20 cellular contexts compared by ENCODE assay signal in genomic region chr9:137263506-137263905, GRCh38. TPM values are rescaled to one million over a fixed set of nuclear protein-coding genes. Genes with fewer than 3 reads are reported as not detected.
DNase-seq lines count a peak whose midpoint lies in the region; ATAC-seq and TF ChIP-seq lines count a peak whose summit lies in the region.
"Had no signal": no experiment of that assay in that cellular context is flagged by ENCODE, and none has a peak within 500 bp of the region (broad histone marks: within the 10 kb centered on the region; RNA-seq: fewer than 3 reads in every experiment).

No MANE protein-coding gene starts in this region.

- no peak overlapping the region for H3K4me3 ChIP-seq in osteoblast (ENCODE audit: insufficient read depth, low read length)
- H3K4me3 ChIP-seq in upper lobe of right lung = no peak overlapping the region

- H3K4me1 ChIP-seq in osteoblast (ENCODE audit: insufficient read depth, low read length) (peaks cover 9% of the 10 kb centered on the region), upper lobe of right lung (peaks cover 9% of the 10 kb centered on the region)

- H3K27ac Mint-ChIP-seq in T-helper 17 cell = no peak overlapping the region
- H3K27ac Mint-ChIP-seq: CD8-positive, alpha-beta T cell; HFFc6 had no signal

- H3K9me3 ChIP-seq in T-helper 17 cell (ENCODE audit: control insufficient read depth, low read length, poor library complexity, severe bottlenecking) (no peaks in the 10 kb centered on the region), osteoblast (ENCODE audit: low read depth, low read length) (no peaks in the 10 kb centered on the region), upper lobe of right lung (no peaks in the 10 kb centered on the region)

- H3K36me3 ChIP-seq in osteoblast (ENCODE audit: insufficient read depth, low read length) (peaks cover 41% of the 10 kb centered on the region), upper lobe of right lung (peaks cover 40% of the 10 kb centered on the region)

- in situ Hi-C loops in G401 (cut with HindIII; ENCODE audit: low sequenced_read_pairs) = no loop called here

- no peaks in the 10 kb centered on the region for H3K27me3 ChIP-seq in osteoblast (ENCODE audit: insufficient read depth, low read length)
- no peaks in the 10 kb centered on the region for H3K27me3 ChIP-seq in upper lobe of right lung

- H3K36me3 Mint-ChIP-seq in T-helper 17 cell (ENCODE audit: low read depth) = peaks cover under 1% of the 10 kb centered on the region

- intact Hi-C loops in upper lobe of right lung (cut with DNase I) (no loop called here), Right ventricle myocardium inferior (cut with DNase I) (no loop called here)

- peaks cover 11% of the 10 kb centered on the region for H3K79me2 ChIP-seq in osteoblast (ENCODE audit: insufficient read depth, low read length)

- TF ChIP-seq CTCF in osteoblast (IDR thresholded peaks at IDR 0.05; ENCODE audit: extremely low read depth, low read depth, low read length) (no peak), upper lobe of right lung (IDR thresholded peaks at IDR 0.05) (no peak)

- H3K4me1 Mint-ChIP-seq in T-helper 17 cell = peaks cover 3% of the 10 kb centered on the region

- H2AFZ ChIP-seq in osteoblast (ENCODE audit: low read length) = no peak overlapping the region

- DNase-seq in T-helper 17 cell (no peak), left lobe of liver (ENCODE audit: low spot score) (no peak), osteoblast (ENCODE audit: insufficient read length, low spot score, missing footprints) (peak; percentile 29), upper lobe of right lung (peak; percentile 47), Right ventricle myocardium inferior (ENCODE audit: missing footprints) (no peak), G401 (ENCODE audit: low spot score) (no peak)
- DNase-seq: CD8-positive, alpha-beta T cell; COR-L47; DMS153; DMS79 treated with DMSO at 0.1 percent for 48 hours; EL; GDM1; HCEC 1CT; HFFc6 had no signal

- H3K4me2 ChIP-seq in osteoblast (ENCODE audit: insufficient read depth, low read length) = no peak overlapping the region

- H3K27ac ChIP-seq in osteoblast (ENCODE audit: low read depth, low read length) (no peak overlapping the region), upper lobe of right lung (no peak overlapping the region)

- no peaks in the 10 kb centered on the region for H3K27me3 Mint-ChIP-seq in T-helper 17 cell

- ATAC-seq in T-helper 17 cell (no peak), left lobe of liver (peak; percentile 17), upper lobe of right lung (no peak), HG03139 (IDR thresholded peaks at IDR 0.05; ENCODE audit: unreplicated experiment) (no peak), Right ventricle myocardium inferior (no peak), GM21717 (IDR thresholded peaks at IDR 0.05; ENCODE audit: unreplicated experiment) (no peak)
- ATAC-seq: CD8-positive, alpha-beta T cell had no signal

- peaks cover 5% of the 10 kb centered on the region for H4K20me1 ChIP-seq in osteoblast (ENCODE audit: insufficient read depth, low read length)

- H3K4me3 Mint-ChIP-seq in T-helper 17 cell = peak overlapping the region; percentile 31
- H3K4me3 Mint-ChIP-seq: CD14-positive monocyte; CD8-positive, alpha-beta T cell; HFFc6 had no signal

RNA-seq across cellular contexts. Expression of gene NELFB, which starts 8.4 kb away (rescaled TPM):
- 10 to 100 TPM; 33.2 to 37.8 TPM for total RNA-seq in T-helper 17 cell
- total RNA-seq in left lobe of liver = 22.2 TPM
- total RNA-seq in osteoblast = 46.0 and 47.4 TPM in 2 replicates
- 47.2 TPM for total RNA-seq in upper lobe of right lung
- total RNA-seq in Right ventricle myocardium inferior = 37.9 TPM
- 93.6 and 118 TPM in 2 replicates for total RNA-seq in G401 (2014; rRNA removed; shearing (Covaris generic))

RNA-seq across cellular contexts. Expression of gene STPG3, which starts 12.4 kb away (rescaled TPM):
- total RNA-seq in T-helper 17 cell (under 1 TPM in 1 of 2 donors, not detected in 1; 0.62 TPM), left lobe of liver (not detected), osteoblast (0.36 TPM in 1 of 2 replicates, not detected in the other), upper lobe of right lung (not detected), Right ventricle myocardium inferior (1.4 TPM)
- total RNA-seq in G401 (2014; rRNA removed; shearing (Covaris generic)) = not detected in 2 replicates
- total RNA-seq: A673, H4, HFFc6, HT-29 had no signal

RNA-seq across cellular contexts. Expression of gene TOR4A, which starts 14.0 kb away (rescaled TPM):
- total RNA-seq in T-helper 17 cell = 1 to 10 TPM; 2.1 to 4.0 TPM
- total RNA-seq in left lobe of liver = 3.6 TPM
- 0.29 and 2.5 TPM in 2 replicates for total RNA-seq in osteoblast
- 27.4 TPM for total RNA-seq in upper lobe of right lung
- 16.5 TPM for total RNA-seq in Right ventricle myocardium inferior
- total RNA-seq in G401 (2014; rRNA removed; shearing (Covaris generic)) = 38.2 and 41.7 TPM in 2 replicates

RNA-seq across cellular contexts. Expression of gene TUBB4B, which starts 22.4 kb away (rescaled TPM):
- total RNA-seq in T-helper 17 cell = 10 to 100 TPM; 81.0 to 90.5 TPM
- total RNA-seq in left lobe of liver = 123 TPM
- total RNA-seq in osteoblast = 67.7 and 74.0 TPM in 2 replicates
- total RNA-seq in upper lobe of right lung = 191 TPM
- total RNA-seq in Right ventricle myocardium inferior = 620 TPM
- 1,012 and 1,099 TPM in 2 replicates for total RNA-seq in G401 (2014; rRNA removed; shearing (Covaris generic))

RNA-seq across cellular contexts. Expression of gene SLC34A3, which starts 32.8 kb away (rescaled TPM):
- total RNA-seq in T-helper 17 cell = not detected
- total RNA-seq in left lobe of liver = not detected
- total RNA-seq in osteoblast = not detected in 2 replicates
- total RNA-seq in upper lobe of right lung = 0.23 TPM
- total RNA-seq in Right ventricle myocardium inferior = not detected
- not detected in 2 replicates for total RNA-seq in G401 (2014; rRNA removed; shearing (Covaris generic))
- total RNA-seq: A673; CD8-positive, alpha-beta T cell; H4; HFFc6 had no signal

Comparison
In these comparisons a context has a peak if more than half of its experiments do, and no peak if none do; other contexts are left out.
1. DNase-seq: peak in osteoblast (single experiment) and upper lobe of right lung (single experiment); none in T-helper 17 cell (0 of 3), left lobe of liver (single experiment), Right ventricle myocardium inferior (single experiment) and G401 (single experiment).